1 cellular context compared by ENCODE assay signal in the genomic region with DNA sequence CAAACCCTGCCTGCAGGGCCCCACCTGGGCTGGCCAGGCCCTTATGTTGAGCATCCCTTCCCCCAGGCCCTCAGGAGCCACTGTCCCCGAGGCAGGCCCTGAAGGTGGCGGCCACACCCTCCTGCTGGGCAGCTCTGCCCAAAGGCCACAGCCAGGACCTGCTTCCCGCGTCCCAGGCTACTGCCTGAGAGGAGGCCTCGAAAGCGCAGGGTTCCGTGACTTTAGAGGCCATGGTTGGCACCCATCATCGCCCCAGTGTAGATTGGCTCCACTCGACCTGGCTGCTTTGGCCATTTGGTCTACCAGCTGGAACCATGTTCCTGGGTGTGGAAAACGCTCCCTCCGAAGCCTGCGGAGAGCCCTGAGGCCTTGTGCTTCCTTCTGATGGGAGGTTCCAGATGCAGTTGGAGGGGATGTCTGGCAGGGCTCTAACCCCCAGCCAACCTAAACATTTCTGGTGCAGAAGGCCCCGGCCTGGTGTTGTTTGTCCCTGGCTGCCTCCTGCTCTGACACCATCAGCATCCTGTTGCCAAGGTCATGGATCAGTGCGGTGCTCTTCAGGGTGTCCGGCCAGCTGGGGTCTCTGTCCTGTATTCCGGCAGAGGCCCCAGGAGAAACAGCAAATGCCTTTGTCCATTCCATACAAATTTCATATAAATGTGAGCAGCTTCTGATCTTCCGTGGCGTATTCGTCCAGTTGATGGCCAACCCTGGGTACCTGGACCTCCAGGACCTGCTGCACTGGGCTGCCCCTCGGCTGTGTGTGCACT.
A peak's percentile ranks its signal among the peaks of the same experiment; 100 is the strongest.
TF ChIP-seq lines count a peak whose summit lies in the region.

No MANE protein-coding gene starts in this region.

TF ChIP-seq in HepG2, 621 proteins besides CTCF, POLR2A, EP300 and RAD21 (continued from another document and continues in another):
- TF ChIP-seq, protein P1, sequence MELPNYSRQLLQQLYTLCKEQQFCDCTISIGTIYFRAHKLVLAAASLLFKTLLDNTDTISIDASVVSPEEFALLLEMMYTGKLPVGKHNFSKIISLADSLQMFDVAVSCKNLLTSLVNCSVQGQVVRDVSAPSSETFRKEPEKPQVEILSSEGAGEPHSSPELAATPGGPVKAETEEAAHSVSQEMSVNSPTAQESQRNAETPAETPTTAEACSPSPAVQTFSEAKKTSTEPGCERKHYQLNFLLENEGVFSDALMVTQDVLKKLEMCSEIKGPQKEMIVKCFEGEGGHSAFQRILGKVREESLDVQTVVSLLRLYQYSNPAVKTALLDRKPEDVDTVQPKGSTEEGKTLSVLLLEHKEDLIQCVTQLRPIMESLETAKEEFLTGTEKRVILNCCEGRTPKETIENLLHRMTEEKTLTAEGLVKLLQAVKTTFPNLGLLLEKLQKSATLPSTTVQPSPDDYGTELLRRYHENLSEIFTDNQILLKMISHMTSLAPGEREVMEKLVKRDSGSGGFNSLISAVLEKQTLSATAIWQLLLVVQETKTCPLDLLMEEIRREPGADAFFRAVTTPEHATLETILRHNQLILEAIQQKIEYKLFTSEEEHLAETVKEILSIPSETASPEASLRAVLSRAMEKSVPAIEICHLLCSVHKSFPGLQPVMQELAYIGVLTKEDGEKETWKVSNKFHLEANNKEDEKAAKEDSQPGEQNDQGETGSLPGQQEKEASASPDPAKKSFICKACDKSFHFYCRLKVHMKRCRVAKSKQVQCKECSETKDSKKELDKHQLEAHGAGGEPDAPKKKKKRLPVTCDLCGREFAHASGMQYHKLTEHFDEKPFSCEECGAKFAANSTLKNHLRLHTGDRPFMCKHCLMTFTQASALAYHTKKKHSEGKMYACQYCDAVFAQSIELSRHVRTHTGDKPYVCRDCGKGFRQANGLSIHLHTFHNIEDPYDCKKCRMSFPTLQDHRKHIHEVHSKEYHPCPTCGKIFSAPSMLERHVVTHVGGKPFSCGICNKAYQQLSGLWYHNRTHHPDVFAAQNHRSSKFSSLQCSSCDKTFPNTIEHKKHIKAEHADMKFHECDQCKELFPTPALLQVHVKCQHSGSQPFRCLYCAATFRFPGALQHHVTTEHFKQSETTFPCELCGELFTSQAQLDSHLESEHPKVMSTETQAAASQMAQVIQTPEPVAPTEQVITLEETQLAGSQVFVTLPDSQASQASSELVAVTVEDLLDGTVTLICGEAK (IDR thresholded peaks at IDR 0.05), result no peak
- TF ChIP-seq, protein P1 (CRISPR knock-in tag; IDR thresholded peaks at IDR 0.05), result 0 out of 2 replicates have a peak, but pooled peaks have one; percentile 31
- TF ChIP-seq ZNF589 (CRISPR knock-in tag; conservative IDR thresholded peaks at IDR 0.05) (no peak), JUNB (CRISPR knock-in tag; IDR thresholded peaks at IDR 0.05; ENCODE audit: borderline replicate concordance) (no peak), ZNF83 (CRISPR knock-in tag; IDR thresholded peaks at IDR 0.05; ENCODE audit: borderline replicate concordance) (no peak), ZNF224 (CRISPR knock-in tag; IDR thresholded peaks at IDR 0.05) (no peak), EED (CRISPR knock-in tag; IDR thresholded peaks at IDR 0.05) (peak; percentile 63; the same call in 1 of the 2 replicates), TBX2 (CRISPR knock-in tag; IDR thresholded peaks at IDR 0.05; ENCODE audit: borderline replicate concordance) (peak; percentile 35; the same call in 1 of the 2 replicates), PHF5A (CRISPR knock-in tag; IDR thresholded peaks at IDR 0.05; ENCODE audit: low read depth, unreplicated experiment) (no peak), MAZ (IDR thresholded peaks at IDR 0.05; ENCODE audit: borderline replicate concordance, low read depth, low read length) (no peak), MAZ (CRISPR knock-in tag; IDR thresholded peaks at IDR 0.05; ENCODE audit: low read depth) (no peak), SP1 (IDR thresholded peaks at IDR 0.05) (no peak), SP1 (CRISPR knock-in tag; IDR thresholded peaks at IDR 0.05) (no peak), ZNF367 (CRISPR knock-in tag; IDR thresholded peaks at IDR 0.05; ENCODE audit: borderline replicate concordance) (no peak), CBX5 (CRISPR knock-in tag; IDR thresholded peaks at IDR 0.05; ENCODE audit: borderline replicate concordance) (no peak), ZBTB20 (CRISPR knock-in tag; IDR thresholded peaks at IDR 0.05; ENCODE audit: borderline replicate concordance, low read depth) (no peak), ZNF263 (CRISPR knock-in tag; IDR thresholded peaks at IDR 0.05) (no peak), PAF1 (CRISPR knock-in tag; IDR thresholded peaks at IDR 0.05) (no peak), ETV5 (CRISPR knock-in tag; IDR thresholded peaks at IDR 0.05; ENCODE audit: borderline replicate concordance) (peak; percentile 55; the same call in 1 of the 2 replicates), HOXA9 (CRISPR knock-in tag; IDR thresholded peaks at IDR 0.05; ENCODE audit: borderline replicate concordance) (no peak), ERF (CRISPR knock-in tag; IDR thresholded peaks at IDR 0.05) (0 out of 2 replicates have a peak, but pooled peaks have one; percentile 19), ZNF136 (CRISPR knock-in tag; IDR thresholded peaks at IDR 0.05; ENCODE audit: low read depth) (no peak), ATF7 (IDR thresholded peaks at IDR 0.05) (no peak), ATF7 (CRISPR knock-in tag; IDR thresholded peaks at IDR 0.05) (no peak), ZNF782 (CRISPR knock-in tag; IDR thresholded peaks at IDR 0.05; ENCODE audit: borderline replicate concordance) (no peak), IRF2 (CRISPR knock-in tag; IDR thresholded peaks at IDR 0.05) (no peak), ZNF768 (CRISPR knock-in tag; IDR thresholded peaks at IDR 0.05) (no peak), CCAR2 (optimal IDR thresholded peaks at IDR 0.05; ENCODE audit: low read depth, low read length) (no peak), SALL1 (CRISPR knock-in tag; IDR thresholded peaks at IDR 0.05) (no peak)
- TF ChIP-seq, protein P2, sequence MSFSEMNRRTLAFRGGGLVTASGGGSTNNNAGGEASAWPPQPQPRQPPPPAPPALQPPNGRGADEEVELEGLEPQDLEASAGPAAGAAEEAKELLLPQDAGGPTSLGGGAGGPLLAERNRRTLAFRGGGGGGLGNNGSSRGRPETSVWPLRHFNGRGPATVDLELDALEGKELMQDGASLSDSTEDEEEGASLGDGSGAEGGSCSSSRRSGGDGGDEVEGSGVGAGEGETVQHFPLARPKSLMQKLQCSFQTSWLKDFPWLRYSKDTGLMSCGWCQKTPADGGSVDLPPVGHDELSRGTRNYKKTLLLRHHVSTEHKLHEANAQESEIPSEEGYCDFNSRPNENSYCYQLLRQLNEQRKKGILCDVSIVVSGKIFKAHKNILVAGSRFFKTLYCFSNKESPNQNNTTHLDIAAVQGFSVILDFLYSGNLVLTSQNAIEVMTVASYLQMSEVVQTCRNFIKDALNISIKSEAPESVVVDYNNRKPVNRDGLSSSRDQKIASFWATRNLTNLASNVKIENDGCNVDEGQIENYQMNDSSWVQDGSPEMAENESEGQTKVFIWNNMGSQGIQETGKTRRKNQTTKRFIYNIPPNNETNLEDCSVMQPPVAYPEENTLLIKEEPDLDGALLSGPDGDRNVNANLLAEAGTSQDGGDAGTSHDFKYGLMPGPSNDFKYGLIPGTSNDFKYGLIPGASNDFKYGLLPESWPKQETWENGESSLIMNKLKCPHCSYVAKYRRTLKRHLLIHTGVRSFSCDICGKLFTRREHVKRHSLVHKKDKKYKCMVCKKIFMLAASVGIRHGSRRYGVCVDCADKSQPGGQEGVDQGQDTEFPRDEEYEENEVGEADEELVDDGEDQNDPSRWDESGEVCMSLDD (CRISPR knock-in tag; IDR thresholded peaks at IDR 0.05; ENCODE audit: borderline replicate concordance), result no peak
- TF ChIP-seq, protein P3, sequence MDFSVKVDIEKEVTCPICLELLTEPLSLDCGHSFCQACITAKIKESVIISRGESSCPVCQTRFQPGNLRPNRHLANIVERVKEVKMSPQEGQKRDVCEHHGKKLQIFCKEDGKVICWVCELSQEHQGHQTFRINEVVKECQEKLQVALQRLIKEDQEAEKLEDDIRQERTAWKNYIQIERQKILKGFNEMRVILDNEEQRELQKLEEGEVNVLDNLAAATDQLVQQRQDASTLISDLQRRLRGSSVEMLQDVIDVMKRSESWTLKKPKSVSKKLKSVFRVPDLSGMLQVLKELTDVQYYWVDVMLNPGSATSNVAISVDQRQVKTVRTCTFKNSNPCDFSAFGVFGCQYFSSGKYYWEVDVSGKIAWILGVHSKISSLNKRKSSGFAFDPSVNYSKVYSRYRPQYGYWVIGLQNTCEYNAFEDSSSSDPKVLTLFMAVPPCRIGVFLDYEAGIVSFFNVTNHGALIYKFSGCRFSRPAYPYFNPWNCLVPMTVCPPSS (IDR thresholded peaks at IDR 0.05), result no peak
- TF ChIP-seq, protein P4, sequence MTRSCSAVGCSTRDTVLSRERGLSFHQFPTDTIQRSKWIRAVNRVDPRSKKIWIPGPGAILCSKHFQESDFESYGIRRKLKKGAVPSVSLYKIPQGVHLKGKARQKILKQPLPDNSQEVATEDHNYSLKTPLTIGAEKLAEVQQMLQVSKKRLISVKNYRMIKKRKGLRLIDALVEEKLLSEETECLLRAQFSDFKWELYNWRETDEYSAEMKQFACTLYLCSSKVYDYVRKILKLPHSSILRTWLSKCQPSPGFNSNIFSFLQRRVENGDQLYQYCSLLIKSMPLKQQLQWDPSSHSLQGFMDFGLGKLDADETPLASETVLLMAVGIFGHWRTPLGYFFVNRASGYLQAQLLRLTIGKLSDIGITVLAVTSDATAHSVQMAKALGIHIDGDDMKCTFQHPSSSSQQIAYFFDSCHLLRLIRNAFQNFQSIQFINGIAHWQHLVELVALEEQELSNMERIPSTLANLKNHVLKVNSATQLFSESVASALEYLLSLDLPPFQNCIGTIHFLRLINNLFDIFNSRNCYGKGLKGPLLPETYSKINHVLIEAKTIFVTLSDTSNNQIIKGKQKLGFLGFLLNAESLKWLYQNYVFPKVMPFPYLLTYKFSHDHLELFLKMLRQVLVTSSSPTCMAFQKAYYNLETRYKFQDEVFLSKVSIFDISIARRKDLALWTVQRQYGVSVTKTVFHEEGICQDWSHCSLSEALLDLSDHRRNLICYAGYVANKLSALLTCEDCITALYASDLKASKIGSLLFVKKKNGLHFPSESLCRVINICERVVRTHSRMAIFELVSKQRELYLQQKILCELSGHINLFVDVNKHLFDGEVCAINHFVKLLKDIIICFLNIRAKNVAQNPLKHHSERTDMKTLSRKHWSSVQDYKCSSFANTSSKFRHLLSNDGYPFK (CRISPR knock-in tag; IDR thresholded peaks at IDR 0.05; ENCODE audit: borderline replicate concordance), result no peak
- TF ChIP-seq, protein P5, sequence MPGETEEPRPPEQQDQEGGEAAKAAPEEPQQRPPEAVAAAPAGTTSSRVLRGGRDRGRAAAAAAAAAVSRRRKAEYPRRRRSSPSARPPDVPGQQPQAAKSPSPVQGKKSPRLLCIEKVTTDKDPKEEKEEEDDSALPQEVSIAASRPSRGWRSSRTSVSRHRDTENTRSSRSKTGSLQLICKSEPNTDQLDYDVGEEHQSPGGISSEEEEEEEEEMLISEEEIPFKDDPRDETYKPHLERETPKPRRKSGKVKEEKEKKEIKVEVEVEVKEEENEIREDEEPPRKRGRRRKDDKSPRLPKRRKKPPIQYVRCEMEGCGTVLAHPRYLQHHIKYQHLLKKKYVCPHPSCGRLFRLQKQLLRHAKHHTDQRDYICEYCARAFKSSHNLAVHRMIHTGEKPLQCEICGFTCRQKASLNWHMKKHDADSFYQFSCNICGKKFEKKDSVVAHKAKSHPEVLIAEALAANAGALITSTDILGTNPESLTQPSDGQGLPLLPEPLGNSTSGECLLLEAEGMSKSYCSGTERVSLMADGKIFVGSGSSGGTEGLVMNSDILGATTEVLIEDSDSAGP (CRISPR knock-in tag; IDR thresholded peaks at IDR 0.05; ENCODE audit: borderline replicate concordance), result peak; percentile 25; the same call in 1 of the 2 replicates
- TF ChIP-seq, protein P6, sequence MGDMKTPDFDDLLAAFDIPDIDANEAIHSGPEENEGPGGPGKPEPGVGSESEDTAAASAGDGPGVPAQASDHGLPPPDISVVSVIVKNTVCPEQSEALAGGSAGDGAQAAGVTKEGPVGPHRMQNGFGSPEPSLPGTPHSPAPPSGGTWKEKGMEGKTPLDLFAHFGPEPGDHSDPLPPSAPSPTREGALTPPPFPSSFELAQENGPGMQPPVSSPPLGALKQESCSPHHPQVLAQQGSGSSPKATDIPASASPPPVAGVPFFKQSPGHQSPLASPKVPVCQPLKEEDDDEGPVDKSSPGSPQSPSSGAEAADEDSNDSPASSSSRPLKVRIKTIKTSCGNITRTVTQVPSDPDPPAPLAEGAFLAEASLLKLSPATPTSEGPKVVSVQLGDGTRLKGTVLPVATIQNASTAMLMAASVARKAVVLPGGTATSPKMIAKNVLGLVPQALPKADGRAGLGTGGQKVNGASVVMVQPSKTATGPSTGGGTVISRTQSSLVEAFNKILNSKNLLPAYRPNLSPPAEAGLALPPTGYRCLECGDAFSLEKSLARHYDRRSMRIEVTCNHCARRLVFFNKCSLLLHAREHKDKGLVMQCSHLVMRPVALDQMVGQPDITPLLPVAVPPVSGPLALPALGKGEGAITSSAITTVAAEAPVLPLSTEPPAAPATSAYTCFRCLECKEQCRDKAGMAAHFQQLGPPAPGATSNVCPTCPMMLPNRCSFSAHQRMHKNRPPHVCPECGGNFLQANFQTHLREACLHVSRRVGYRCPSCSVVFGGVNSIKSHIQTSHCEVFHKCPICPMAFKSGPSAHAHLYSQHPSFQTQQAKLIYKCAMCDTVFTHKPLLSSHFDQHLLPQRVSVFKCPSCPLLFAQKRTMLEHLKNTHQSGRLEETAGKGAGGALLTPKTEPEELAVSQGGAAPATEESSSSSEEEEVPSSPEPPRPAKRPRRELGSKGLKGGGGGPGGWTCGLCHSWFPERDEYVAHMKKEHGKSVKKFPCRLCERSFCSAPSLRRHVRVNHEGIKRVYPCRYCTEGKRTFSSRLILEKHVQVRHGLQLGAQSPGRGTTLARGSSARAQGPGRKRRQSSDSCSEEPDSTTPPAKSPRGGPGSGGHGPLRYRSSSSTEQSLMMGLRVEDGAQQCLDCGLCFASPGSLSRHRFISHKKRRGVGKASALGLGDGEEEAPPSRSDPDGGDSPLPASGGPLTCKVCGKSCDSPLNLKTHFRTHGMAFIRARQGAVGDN (CRISPR knock-in tag; IDR thresholded peaks at IDR 0.05), result peak; percentile 85
